ENCODE assay signal across 6 cellular contexts in genomic region chr2:129720761-129721160, GRCh38.
"Had no signal": no experiment of that assay in that cellular context is flagged by ENCODE, and none has a peak within 500 bp of the region (broad histone marks: within the 10 kb centered on the region; RNA-seq: fewer than 3 reads in every experiment).

No MANE protein-coding gene starts in this region.

- H3K27ac Mint-ChIP-seq: GM23338, H9, IgD-negative memory B cell had no signal

- H3K36me3 Mint-ChIP-seq: IgD-negative memory B cell had no signal

- H3K9me3 Mint-ChIP-seq: GM23338, H9 had no signal

- ATAC-seq: GM23338, HepG2 had no signal

- H3K4me3 Mint-ChIP-seq: GM23338, H9, IgD-negative memory B cell had no signal

- H3K4me1 Mint-ChIP-seq: IgD-negative memory B cell had no signal

- DNase-seq: H9, HCEC 1CT, KBM-7 had no signal
